ENCODE assay signal across 2 cellular contexts in the genomic region with DNA sequence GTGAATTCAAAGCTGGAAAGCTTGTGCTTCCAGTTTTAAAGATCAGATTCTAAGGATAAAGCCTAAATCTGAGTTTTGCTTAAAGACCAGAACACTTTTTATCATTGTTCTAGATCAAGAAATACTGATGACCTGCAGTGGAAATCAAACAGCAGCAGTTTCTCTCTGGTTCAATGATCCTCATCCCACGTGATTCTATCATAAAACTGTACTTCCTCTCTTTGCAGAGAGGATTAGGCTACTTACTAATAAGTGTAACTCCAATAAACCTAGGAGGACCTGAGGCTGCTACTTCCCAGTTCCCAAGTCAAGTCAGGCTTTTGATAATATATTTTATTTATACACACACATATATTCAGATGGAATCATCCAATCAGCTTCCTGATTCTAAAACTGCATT.
TF ChIP-seq lines count a peak whose summit lies in the region.

No MANE protein-coding gene starts in this region.

TF ChIP-seq in HEK293, 187 proteins besides CTCF, POLR2A, EP300 and RAD21:
- TF ChIP-seq, protein P1, sequence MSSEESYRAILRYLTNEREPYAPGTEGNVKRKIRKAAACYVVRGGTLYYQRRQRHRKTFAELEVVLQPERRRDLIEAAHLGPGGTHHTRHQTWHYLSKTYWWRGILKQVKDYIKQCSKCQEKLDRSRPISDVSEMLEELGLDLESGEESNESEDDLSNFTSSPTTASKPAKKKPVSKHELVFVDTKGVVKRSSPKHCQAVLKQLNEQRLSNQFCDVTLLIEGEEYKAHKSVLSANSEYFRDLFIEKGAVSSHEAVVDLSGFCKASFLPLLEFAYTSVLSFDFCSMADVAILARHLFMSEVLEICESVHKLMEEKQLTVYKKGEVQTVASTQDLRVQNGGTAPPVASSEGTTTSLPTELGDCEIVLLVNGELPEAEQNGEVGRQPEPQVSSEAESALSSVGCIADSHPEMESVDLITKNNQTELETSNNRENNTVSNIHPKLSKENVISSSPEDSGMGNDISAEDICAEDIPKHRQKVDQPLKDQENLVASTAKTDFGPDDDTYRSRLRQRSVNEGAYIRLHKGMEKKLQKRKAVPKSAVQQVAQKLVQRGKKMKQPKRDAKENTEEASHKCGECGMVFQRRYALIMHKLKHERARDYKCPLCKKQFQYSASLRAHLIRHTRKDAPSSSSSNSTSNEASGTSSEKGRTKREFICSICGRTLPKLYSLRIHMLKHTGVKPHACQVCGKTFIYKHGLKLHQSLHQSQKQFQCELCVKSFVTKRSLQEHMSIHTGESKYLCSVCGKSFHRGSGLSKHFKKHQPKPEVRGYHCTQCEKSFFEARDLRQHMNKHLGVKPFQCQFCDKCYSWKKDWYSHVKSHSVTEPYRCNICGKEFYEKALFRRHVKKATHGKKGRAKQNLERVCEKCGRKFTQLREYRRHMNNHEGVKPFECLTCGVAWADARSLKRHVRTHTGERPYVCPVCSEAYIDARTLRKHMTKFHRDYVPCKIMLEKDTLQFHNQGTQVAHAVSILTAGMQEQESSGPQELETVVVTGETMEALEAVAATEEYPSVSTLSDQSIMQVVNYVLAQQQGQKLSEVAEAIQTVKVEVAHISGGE (tag by site-specific recombination; conservative IDR thresholded peaks at IDR 0.05; ENCODE audit: low read depth) = no peak
- TF ChIP-seq, protein P2, sequence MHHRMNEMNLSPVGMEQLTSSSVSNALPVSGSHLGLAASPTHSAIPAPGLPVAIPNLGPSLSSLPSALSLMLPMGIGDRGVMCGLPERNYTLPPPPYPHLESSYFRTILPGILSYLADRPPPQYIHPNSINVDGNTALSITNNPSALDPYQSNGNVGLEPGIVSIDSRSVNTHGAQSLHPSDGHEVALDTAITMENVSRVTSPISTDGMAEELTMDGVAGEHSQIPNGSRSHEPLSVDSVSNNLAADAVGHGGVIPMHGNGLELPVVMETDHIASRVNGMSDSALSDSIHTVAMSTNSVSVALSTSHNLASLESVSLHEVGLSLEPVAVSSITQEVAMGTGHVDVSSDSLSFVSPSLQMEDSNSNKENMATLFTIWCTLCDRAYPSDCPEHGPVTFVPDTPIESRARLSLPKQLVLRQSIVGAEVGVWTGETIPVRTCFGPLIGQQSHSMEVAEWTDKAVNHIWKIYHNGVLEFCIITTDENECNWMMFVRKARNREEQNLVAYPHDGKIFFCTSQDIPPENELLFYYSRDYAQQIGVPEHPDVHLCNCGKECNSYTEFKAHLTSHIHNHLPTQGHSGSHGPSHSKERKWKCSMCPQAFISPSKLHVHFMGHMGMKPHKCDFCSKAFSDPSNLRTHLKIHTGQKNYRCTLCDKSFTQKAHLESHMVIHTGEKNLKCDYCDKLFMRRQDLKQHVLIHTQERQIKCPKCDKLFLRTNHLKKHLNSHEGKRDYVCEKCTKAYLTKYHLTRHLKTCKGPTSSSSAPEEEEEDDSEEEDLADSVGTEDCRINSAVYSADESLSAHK (tag by site-specific recombination; IDR thresholded peaks at IDR 0.05) = 0 out of 2 replicates have a peak, but pooled peaks have one; percentile 12
- TF ChIP-seq OSR2 (tag by site-specific recombination; IDR thresholded peaks at IDR 0.05) = peak; percentile 70

TF ChIP-seq in GM12878, 131 proteins besides CTCF, POLR2A, EP300 and RAD21 (continued from another document):
- TF ChIP-seq, protein P3, sequence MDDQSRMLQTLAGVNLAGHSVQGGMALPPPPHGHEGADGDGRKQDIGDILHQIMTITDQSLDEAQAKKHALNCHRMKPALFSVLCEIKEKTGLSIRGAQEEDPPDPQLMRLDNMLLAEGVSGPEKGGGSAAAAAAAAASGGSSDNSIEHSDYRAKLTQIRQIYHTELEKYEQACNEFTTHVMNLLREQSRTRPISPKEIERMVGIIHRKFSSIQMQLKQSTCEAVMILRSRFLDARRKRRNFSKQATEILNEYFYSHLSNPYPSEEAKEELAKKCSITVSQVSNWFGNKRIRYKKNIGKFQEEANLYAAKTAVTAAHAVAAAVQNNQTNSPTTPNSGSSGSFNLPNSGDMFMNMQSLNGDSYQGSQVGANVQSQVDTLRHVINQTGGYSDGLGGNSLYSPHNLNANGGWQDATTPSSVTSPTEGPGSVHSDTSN (IDR thresholded peaks at IDR 0.05; ENCODE audit: insufficient replicate concordance, low read depth, low read length) = no peak
- no peak for TF ChIP-seq BACH1 (IDR thresholded peaks at IDR 0.05; ENCODE audit: borderline replicate concordance)
TF ChIP-seq in GM12878: peak in this region for 0.
